In genomic region chr11:67278135-67278938, GRCh38 we compare ENCODE assay signal across 8 cellular contexts. TPM values are rescaled to one million over a fixed set of nuclear protein-coding genes. Genes with fewer than 3 reads are reported as not detected.
DNase-seq lines count a peak whose midpoint lies in the region; ATAC-seq, FAIRE-seq and TF ChIP-seq lines count a peak whose summit lies in the region.

No MANE protein-coding gene starts in this region.

- H4K20me1 ChIP-seq in GM12878 (ENCODE audit: control insufficient read depth, insufficient read depth) = no peaks in the 10 kb centered on the region

- TF ChIP-seq EP300 in GM12878 (IDR thresholded peaks at IDR 0.05; ENCODE audit: borderline replicate concordance in 1 of 2, control insufficient read depth in 1 of 2, low read depth in 2 of 2, low read length in 2 of 2) = no peak
- no peak for TF ChIP-seq EP300 in transverse colon (IDR thresholded peaks at IDR 0.05; ENCODE audit: low read depth)

- H3K36me3 Mint-ChIP-seq in activated T-cell treated with anti-CD3 and anti-CD28 coated beads, Interleukin-2, amount 50 U/mL, for 72 hours (ENCODE audit: insufficient read depth in 2 of 2) = peaks cover 6 to 27% of the 10 kb centered on the region in 2 donors

- SMC1A ChIA-PET in GM12878 (lab: Charles Lee; ENCODE audit: uncharacterized antibody, unreplicated experiment) = interaction anchor here (0.8 to 1.9 kb wide), 11 partner anchors 10 to 182 kb away, joined by 3 to 9 read pairs (median 4); partner anchors contain the start of genes GRK2 and POLD4

- peaks cover 67% of the 10 kb centered on the region for H3K4me1 Mint-ChIP-seq in activated T-cell treated with anti-CD3 and anti-CD28 coated beads, Interleukin-2, amount 50 U/mL, for 72 hours (ENCODE audit: low read depth)

- H3K9me3 Mint-ChIP-seq in activated T-cell treated with anti-CD3 and anti-CD28 coated beads, Interleukin-2, amount 50 U/mL, for 72 hours = no peaks in the 10 kb centered on the region

- H3K27ac Mint-ChIP-seq in activated T-cell treated with anti-CD3 and anti-CD28 coated beads, Interleukin-2, amount 50 U/mL, for 72 hours = peak overlapping the region; percentile 81

- H3K36me3 ChIP-seq in GM12878 (ENCODE audit: control insufficient read depth in 2 of 2, insufficient read depth in 2 of 2, low read length in 1 of 2) (peaks cover 28 to 61% of the 10 kb centered on the region in 2 experiments), transverse colon (peaks cover 2 to 44% (median 24%) of the 10 kb centered on the region in 4 donors)

- CTCF ChIA-PET in GM12878 (lab: Yijun Ruan, JAX) = interaction anchor here (0.8 to 2.0 kb wide), 8 partner anchors 10 to 225 kb away, joined by 3 to 20 read pairs (median 5); partner anchors contain the start of genes ANKRD13D and GRK2

- H3K4me3 ChIP-seq in GM12878 (no peak overlapping the region; the same call in 1 of the 2 replicates), mononuclear cell (ENCODE audit: low read length) (peak overlapping the region; percentile 26), transverse colon (peak overlapping the region in 1 of 4 donors; percentile 37)

- 57% methylated on average over 14 of the region's 14 CpGs for WGBS in GM12878 (ENCODE audit: insufficient coverage, insufficient replicate concordance, low lambda C conversion rate, missing lambda C conversion rate)
- WGBS in transverse colon (ENCODE audit: low coverage in 1 of 2), 2 donors = 80 to 87% methylated on average over 1 to 8 of the region's 14 CpGs

- TF ChIP-seq RAD21 in GM12878 (IDR thresholded peaks at IDR 0.05; ENCODE audit: insufficient read depth, low read depth, low read length) = no peak

- peaks cover 57% of the 10 kb centered on the region for H3K79me2 ChIP-seq in GM12878 (ENCODE audit: control insufficient read depth, insufficient read depth, low read length)

- ATAC-seq in activated T-cell treated with anti-CD3 and anti-CD28 coated beads, Interleukin-2, amount 50 U/mL, for 72 hours (replicated peaks in 1 of 2) = no peak
- ATAC-seq in GM12878 = no peak
- no peak for ATAC-seq in GM21447 (IDR thresholded peaks at IDR 0.05; ENCODE audit: unreplicated experiment)

- POLR2A ChIA-PET in GM12878 (lab: Charles Lee) = interaction anchor here (0.5 to 2.6 kb wide), 14 partner anchors 9 to 165 kb away, joined by 3 to 25 read pairs (median 6); partner anchors contain the start of genes ANKRD13D, GRK2 and POLD4

- TF ChIP-seq CTCF in GM12878 (IDR thresholded peaks at IDR 0.05 in 2 of 3, conservative IDR thresholded peaks at IDR 0.05 in 1 of 3; ENCODE audit: control insufficient read depth in 2 of 3, extremely low read depth in 1 of 3, insufficient read depth in 1 of 3, low read depth in 3 of 3, low read length in 3 of 3) (no peak), transverse colon (IDR thresholded peaks at IDR 0.05) (no peak)

- H3K27me3 ChIP-seq in GM12878 (replicated peaks in 1 of 2; ENCODE audit: control insufficient read depth in 2 of 2, insufficient read depth in 2 of 2, low read length in 1 of 2) = no peaks in the 10 kb centered on the region
- H3K27me3 ChIP-seq in mononuclear cell (ENCODE audit: insufficient read depth, low read length) = no peaks in the 10 kb centered on the region
- no peaks in the 10 kb centered on the region for H3K27me3 ChIP-seq in transverse colon

- intact Hi-C loops in GM12878 (cut with micrococcal nuclease; ENCODE audit: unreplicated experiment) (no loop called here), transverse colon (cut with DNase I; ENCODE audit: low total_unique reads) (loop anchor here (10.0 kb wide), 1 partner anchor 644 kb away; the partner anchor contains the start of gene RBM4)

- H3K27ac ChIP-seq in GM12878 (ENCODE audit: control insufficient read depth, insufficient read depth) (peak overlapping the region; percentile 99), transverse colon (peak overlapping the region; percentile 95 to 98 (median 97))

- H3K4me1 ChIP-seq in GM12878 (ENCODE audit: control insufficient read depth, insufficient read depth, low read length) (peaks cover 38% of the 10 kb centered on the region), mononuclear cell (ENCODE audit: insufficient read depth, low read length) (peaks cover 100% of the 10 kb centered on the region), transverse colon (peaks cover 38 to 58% (median 49%) of the 10 kb centered on the region in 4 donors)

- in situ Hi-C loops in GM12878 (cut with MboI) (no loop called here), transverse colon (cut with MboI; ENCODE audit: low pct_ligation_motif_present in 1 of 4, low pct_unique_long_range_greater_than_20kb in 1 of 4, low sequenced_read_pairs in 3 of 4) (no loop called here)

- no peak overlapping the region for H2AFZ ChIP-seq in GM12878 (ENCODE audit: control insufficient read depth, low read depth, low read length)

- H3K9me3 ChIP-seq in GM12878 (replicated peaks; ENCODE audit: control insufficient read depth, insufficient read depth, low read length) (no peaks in the 10 kb centered on the region), mononuclear cell (ENCODE audit: low read depth, low read length) (no peaks in the 10 kb centered on the region), transverse colon (no peaks in the 10 kb centered on the region)

- no peaks in the 10 kb centered on the region for H3K27me3 Mint-ChIP-seq in activated T-cell treated with anti-CD3 and anti-CD28 coated beads, Interleukin-2, amount 50 U/mL, for 72 hours (ENCODE audit: low read depth)

- no TSS peak for BruUV-seq in GM12878 (replicated peaks; lab: Mats Ljungman, UMichigan)

- peak in 1 of 2 donors; percentile 0 for DNase-seq in activated T-cell treated with anti-CD3 and anti-CD28 coated beads, Interleukin-2, amount 50 U/mL, for 72 hours
- no peak for DNase-seq in activated T-cell treated with anti-CD3 and anti-CD28 coated beads, Interleukin-2, amount 50 U/mL, for 48 hours
- no peak for DNase-seq in GM12878 (ENCODE audit: low read depth, low spot score)
- DNase-seq in transverse colon = no peak
- DNase-seq in HUDEP-2 (lab: John Stamatoyannopoulos, UW; ENCODE audit: unreplicated experiment in 76 of 76) = no peak
- DNase-seq in SHP77 (lab: John Stamatoyannopoulos, UW) = no peak

- no peak; the same call in 1 of the 2 replicates for TF ChIP-seq POLR2A in GM12878 (IDR thresholded peaks at IDR 0.05; ENCODE audit: low read depth, low read length)
- TF ChIP-seq POLR2A in transverse colon (IDR thresholded peaks at IDR 0.05) = no peak

- RAD21 ChIA-PET in GM12878 (lab: Charles Lee; ENCODE audit: unreplicated experiment) = interaction anchor here (0.7 to 1.9 kb wide), 11 partner anchors 9 to 225 kb away, joined by 3 to 14 read pairs (median 4); partner anchors contain the start of genes ANKRD13D and GRK2

- peak overlapping the region; percentile 75 to 97 for H3K4me3 Mint-ChIP-seq in activated T-cell treated with anti-CD3 and anti-CD28 coated beads, Interleukin-2, amount 50 U/mL, for 72 hours

- peak overlapping the region; percentile 69 for H3K9ac ChIP-seq in GM12878 (ENCODE audit: control insufficient read depth, insufficient read depth, low read length)

- peak overlapping the region; percentile 84 for H3K4me2 ChIP-seq in GM12878 (ENCODE audit: control insufficient read depth, insufficient read depth)

- no peak for FAIRE-seq in GM12878 (lab: Jason Lieb, UNC)

RNA-seq across cellular contexts. Expression of gene ANKRD13D, which starts 10.8 kb away (rescaled TPM):
- total RNA-seq in activated T-cell treated with anti-CD3 and anti-CD28 coated beads, Interleukin-2, amount 50 U/mL, for 72 hours = 10 to 100 TPM; 78.5 to 90.9 TPM
- total RNA-seq in GM12878 (2013; cell fraction: nucleolus; rRNA removed) = 70.6 and 80.4 TPM in 2 replicates
- total RNA-seq in GM12878 (2014; rRNA removed) = 36.7 and 39.5 TPM in 2 replicates
- total RNA-seq in GM12878 (2014; rRNA removed; fragmentation: Illumina TruSeq; extraction: Trizol) = 20.8 and 21.1 TPM in 2 replicates
- 45.2 and 54.1 TPM in 2 replicates for total RNA-seq in GM12878 (2021)
- polyA plus RNA-seq in GM12878 (2011; ENCODE audit: low read depth) = 8.7 TPM
- 13.2 and 25.2 TPM in 2 replicates for polyA plus RNA-seq in GM12878 (2011; rRNA removed)
- 24.9 and 43.8 TPM in 2 replicates for polyA plus RNA-seq in GM12878 (2011; cell fraction: cytosol; rRNA removed)
- 169 and 236 TPM in 2 replicates for polyA plus RNA-seq in GM12878 (2011; cell fraction: nucleus; rRNA removed)
- polyA plus RNA-seq in GM12878 (2012) = 18.7 and 28.3 TPM in 2 replicates
- 6.7 and 18.4 TPM in 2 replicates for polyA plus RNA-seq in GM12878 (2014; fragmentation: Illumina TruSeq; extraction: Trizol)
- polyA plus RNA-seq in GM12878 (2014; fragmentation: Nextera tagmentation; extraction: Ambion mirVana) = 1 to 10 TPM; 2.0 to 5.9 TPM
- 56.2 and 58.8 TPM in 2 replicates for polyA plus RNA-seq in GM12878 (2014; rRNA removed)
- 10 to 100 TPM; 18.4 to 22.0 TPM for polyA plus RNA-seq in GM12878 (2016; fragmentation: Nextera tagmentation; extraction: Ambion mirVana)
- polyA minus RNA-seq in GM12878 (2011; rRNA and poly(A)+ RNA removed) = 12.1 and 32.2 TPM in 2 replicates
- 11.0 and 14.5 TPM in 2 replicates for polyA minus RNA-seq in GM12878 (2011; cell fraction: cytosol; rRNA and poly(A)+ RNA removed)
- 36.4 and 70.8 TPM in 2 replicates for polyA minus RNA-seq in GM12878 (2011; cell fraction: nucleus; rRNA and poly(A)+ RNA removed)
- 48.4 TPM for total RNA-seq in mononuclear cell
- total RNA-seq in transverse colon = 100 to 1,000 TPM in 1 of 4 donors, 10 to 100 TPM in 3; 19.7 to 194 (median 54.5) TPM

RNA-seq across cellular contexts. Expression of gene GRK2, which starts 12.1 kb away (rescaled TPM):
- total RNA-seq in activated T-cell treated with anti-CD3 and anti-CD28 coated beads, Interleukin-2, amount 50 U/mL, for 72 hours = 100 to 1,000 TPM; 379 to 422 TPM
- 113 and 129 TPM in 2 replicates for total RNA-seq in GM12878 (2013; cell fraction: nucleolus; rRNA removed)
- total RNA-seq in GM12878 (2014; rRNA removed) = 135 and 140 TPM in 2 replicates
- 50.3 and 54.9 TPM in 2 replicates for total RNA-seq in GM12878 (2014; rRNA removed; fragmentation: Illumina TruSeq; extraction: Trizol)
- total RNA-seq in GM12878 (2021) = 152 and 160 TPM in 2 replicates
- polyA plus RNA-seq in GM12878 (2011; ENCODE audit: low read depth) = 47.6 TPM
- 52.4 and 77.2 TPM in 2 replicates for polyA plus RNA-seq in GM12878 (2011; rRNA removed)
- polyA plus RNA-seq in GM12878 (2011; cell fraction: cytosol; rRNA removed) = 84.2 and 124 TPM in 2 replicates
- 373 and 393 TPM in 2 replicates for polyA plus RNA-seq in GM12878 (2011; cell fraction: nucleus; rRNA removed)
- polyA plus RNA-seq in GM12878 (2012) = 130 and 152 TPM in 2 replicates
- 44.5 and 90.0 TPM in 2 replicates for polyA plus RNA-seq in GM12878 (2014; fragmentation: Illumina TruSeq; extraction: Trizol)
- polyA plus RNA-seq in GM12878 (2014; fragmentation: Nextera tagmentation; extraction: Ambion mirVana) = 1 to 10 TPM; 1.0 to 1.3 TPM
- 142 and 155 TPM in 2 replicates for polyA plus RNA-seq in GM12878 (2014; rRNA removed)
- 10 to 100 TPM; 31.5 to 34.5 TPM for polyA plus RNA-seq in GM12878 (2016; fragmentation: Nextera tagmentation; extraction: Ambion mirVana)
- 105 and 117 TPM in 2 replicates for polyA minus RNA-seq in GM12878 (2011; rRNA and poly(A)+ RNA removed)
- polyA minus RNA-seq in GM12878 (2011; cell fraction: cytosol; rRNA and poly(A)+ RNA removed) = 65.8 and 85.8 TPM in 2 replicates
- polyA minus RNA-seq in GM12878 (2011; cell fraction: nucleus; rRNA and poly(A)+ RNA removed) = 76.6 and 99.7 TPM in 2 replicates
- total RNA-seq in mononuclear cell = 185 TPM
- 100 to 1,000 TPM; 104 to 294 (median 160) TPM for total RNA-seq in transverse colon

RNA-seq across cellular contexts. Expression of gene SSH3, which starts 25.0 kb away (rescaled TPM):
- total RNA-seq in activated T-cell treated with anti-CD3 and anti-CD28 coated beads, Interleukin-2, amount 50 U/mL, for 72 hours = 10 to 100 TPM; 13.3 to 20.3 TPM
- total RNA-seq in GM12878 (2013; cell fraction: nucleolus; rRNA removed) = 0.93 and 0.94 TPM in 2 replicates
- total RNA-seq in GM12878 (2014; rRNA removed) (0.11 and 0.73 TPM in 2 replicates), GM12878 (2014; rRNA removed; fragmentation: Illumina TruSeq; extraction: Trizol) (0.18 and 0.23 TPM in 2 replicates), GM12878 (2021) (0.80 and 1.7 TPM in 2 replicates), mononuclear cell (4.6 TPM), transverse colon (100 to 1,000 TPM in 2 of 4 donors, 10 to 100 TPM in 2; 73.0 to 174 (median 123) TPM)
- polyA plus RNA-seq in GM12878 (2011; ENCODE audit: low read depth) = 0.09 TPM
- polyA plus RNA-seq in GM12878 (2011; rRNA removed) (0.05 and 0.10 TPM in 2 replicates), GM12878 (2014; fragmentation: Illumina TruSeq; extraction: Trizol) (0.08 and 0.21 TPM in 2 replicates), GM12878 (2014; fragmentation: Nextera tagmentation; extraction: Ambion mirVana) (not detected), GM12878 (2014; rRNA removed) (0.83 and 0.94 TPM in 2 replicates), GM12878 (2016; fragmentation: Nextera tagmentation; extraction: Ambion mirVana) (under 1 TPM in 1 of 2 experiments, not detected in 1; 0.28 TPM)
- 0.04 and 0.13 TPM in 2 replicates for polyA plus RNA-seq in GM12878 (2011; cell fraction: cytosol; rRNA removed)
- polyA plus RNA-seq in GM12878 (2011; cell fraction: nucleus; rRNA removed) = 1.4 and 2.0 TPM in 2 replicates
- 0.24 and 0.38 TPM in 2 replicates for polyA plus RNA-seq in GM12878 (2012)
- 0.26 TPM in 1 of 2 replicates, not detected in the other for polyA minus RNA-seq in GM12878 (2011; rRNA and poly(A)+ RNA removed)
- polyA minus RNA-seq in GM12878 (2011; cell fraction: cytosol; rRNA and poly(A)+ RNA removed) = 0.53 TPM in 1 of 2 replicates, not detected in the other
- 0.48 and 2.2 TPM in 2 replicates for polyA minus RNA-seq in GM12878 (2011; cell fraction: nucleus; rRNA and poly(A)+ RNA removed)
